In the genomic region with DNA sequence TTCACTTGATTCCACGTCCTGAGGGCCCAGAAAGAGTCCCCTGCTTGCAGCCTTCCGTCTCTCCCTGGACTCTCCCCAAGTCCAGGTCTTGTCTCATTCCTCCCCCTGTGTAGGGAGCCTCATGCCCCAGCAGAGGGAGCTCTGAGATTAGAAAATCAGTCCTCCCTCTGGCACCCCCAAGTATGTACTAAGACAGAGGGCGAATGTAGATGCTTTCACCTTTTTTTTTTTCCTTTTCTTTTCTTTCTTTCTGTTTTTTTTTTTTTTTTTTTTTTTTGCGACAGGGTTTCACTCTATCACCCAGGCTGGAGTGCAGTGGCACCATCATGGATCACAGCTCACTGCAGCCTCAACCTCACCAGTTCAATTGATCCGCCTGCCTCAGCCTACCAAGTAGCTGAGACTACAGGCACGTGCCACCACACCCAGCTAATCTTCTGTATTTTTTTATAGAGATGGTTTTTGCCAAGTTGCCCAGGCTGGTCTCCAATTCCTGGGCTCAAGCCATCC, we compare ENCODE assay signal across 8 cellular contexts. TPM values are rescaled to one million over a fixed set of nuclear protein-coding genes. Genes with fewer than 3 reads are reported as not detected.
DNase-seq lines count a peak whose midpoint lies in the region; ATAC-seq and TF ChIP-seq lines count a peak whose summit lies in the region.

No MANE protein-coding gene starts in this region.

- no peak overlapping the region for H2AFZ ChIP-seq in Loucy (ENCODE audit: low read length)

- no peaks in the 10 kb centered on the region for H3K27me3 ChIP-seq in Loucy (ENCODE audit: insufficient read depth, low read length, poor library complexity, severe bottlenecking)
- H3K27me3 ChIP-seq in prostate gland (replicated peaks; ENCODE audit: insufficient read depth), result no peaks in the 10 kb centered on the region

- WGBS in prostate gland, result 20% methylated on average over 6 of the region's 6 CpGs

- no peaks in the 10 kb centered on the region; the same call in 1 of the 2 replicates for H3K79me2 ChIP-seq in Loucy (ENCODE audit: insufficient read depth, low read length)

- peak overlapping the region; percentile 10 for H3K4me2 ChIP-seq in Loucy (ENCODE audit: low read depth, low read length, poor library complexity, severe bottlenecking)

- H3K4me1 ChIP-seq in Loucy (ENCODE audit: insufficient read depth, low read length, poor library complexity, severe bottlenecking) (peaks cover 22% of the 10 kb centered on the region), prostate gland (replicated peaks) (peaks cover 7% of the 10 kb centered on the region)

- H3K27ac ChIP-seq in prostate gland, result peak overlapping the region in 1 of 2 donors; percentile 82

- no peaks in the 10 kb centered on the region for H3K9me2 ChIP-seq in Loucy (replicated peaks; ENCODE audit: low read depth, low read length)

- no peaks in the 10 kb centered on the region for H4K20me1 ChIP-seq in Loucy (ENCODE audit: insufficient read depth, low read length, poor library complexity, severe bottlenecking)

- H3K9me3 ChIP-seq in Loucy (ENCODE audit: insufficient read depth, low read depth, low read length) (no peaks in the 10 kb centered on the region), prostate gland (no peaks in the 10 kb centered on the region)

- TF ChIP-seq POLR2A in prostate gland (IDR thresholded peaks at IDR 0.05), result no peak

- H3K4me3 ChIP-seq in Loucy (ENCODE audit: low read length, poor library complexity, severe bottlenecking), result no peak overlapping the region
- no peak overlapping the region for H3K4me3 ChIP-seq in prostate gland

- DNase-seq in DMS114 treated with DMSO at 0.1 percent for 48 hours (lab: John Stamatoyannopoulos, UW; ENCODE audit: unreplicated experiment) (peak; percentile 73), SIG-M5 treated with dmso at 0.1 percent for 504 hours (lab: John Stamatoyannopoulos, UW; ENCODE audit: unreplicated experiment) (peak; percentile 77), glomerular visceral epithelial cell (ENCODE audit: extremely low spot score) (peak; percentile 88), prostate gland (ENCODE audit: low spot score) (peak; percentile 85)
- DNase-seq in activated naive CD4-positive, alpha-beta T cell treated with Interleukin-2 at 50 U/mL for 16 hours, result peak; percentile 77

- peaks cover 12% of the 10 kb centered on the region; the same call in 1 of the 2 replicates for H3K36me3 ChIP-seq in Loucy (ENCODE audit: insufficient read depth, low read length)
- H3K36me3 ChIP-seq in prostate gland, result no peaks in the 10 kb centered on the region

- TF ChIP-seq CTCF in Loucy (conservative IDR thresholded peaks at IDR 0.05; ENCODE audit: low read length), result peak; percentile 87
- TF ChIP-seq CTCF in prostate gland (IDR thresholded peaks at IDR 0.05), result peak; percentile 65 to 84 (median 76)

- ATAC-seq in GM21619 (IDR thresholded peaks at IDR 0.05; ENCODE audit: unreplicated experiment), result peak; percentile 51
- no peak for ATAC-seq in GM19397 (IDR thresholded peaks at IDR 0.05; ENCODE audit: unreplicated experiment)

- no peak overlapping the region for H3K9ac ChIP-seq in Loucy (ENCODE audit: low read depth, low read length, poor library complexity, severe bottlenecking)

- H3F3A ChIP-seq in Loucy (ENCODE audit: low read depth), result peaks cover 5% of the 10 kb centered on the region; the same call in 1 of the 2 replicates

- intact Hi-C loops in prostate gland (cut with DNase I), result loop anchor here (2.0 kb wide), 1 partner anchor 25 kb away; no protein-coding TSS in a partner anchor

RNA-seq across cellular contexts. Expression of a gene that starts 10.3 kb away (rescaled TPM):
- 10 to 100 TPM; 20.7 to 65.4 TPM for total RNA-seq in prostate gland

RNA-seq across cellular contexts. Expression of a gene that starts 10.4 kb away (rescaled TPM):
- total RNA-seq in prostate gland, result 1 to 10 TPM in 1 of 2 donors, under 1 TPM in 1; 0.82 to 1.5 TPM

RNA-seq across cellular contexts. Expression of a gene that starts 20.5 kb away (rescaled TPM):
- total RNA-seq in prostate gland, result 10 to 100 TPM in 1 of 2 donors, 1 to 10 TPM in 1; 9.8 to 24.4 TPM

RNA-seq across cellular contexts. Expression of a gene that starts 41.7 kb away (rescaled TPM):
- 100 to 1,000 TPM; 108 to 189 TPM for total RNA-seq in prostate gland

RNA-seq across cellular contexts. Expression of a gene that starts 54.0 kb away (rescaled TPM):
- 10 to 100 TPM in 1 of 2 donors, 1 to 10 TPM in 1; 9.7 to 17.3 TPM for total RNA-seq in prostate gland
